Comparison of ENCODE assay signal across 22 cellular contexts in the genomic region with DNA sequence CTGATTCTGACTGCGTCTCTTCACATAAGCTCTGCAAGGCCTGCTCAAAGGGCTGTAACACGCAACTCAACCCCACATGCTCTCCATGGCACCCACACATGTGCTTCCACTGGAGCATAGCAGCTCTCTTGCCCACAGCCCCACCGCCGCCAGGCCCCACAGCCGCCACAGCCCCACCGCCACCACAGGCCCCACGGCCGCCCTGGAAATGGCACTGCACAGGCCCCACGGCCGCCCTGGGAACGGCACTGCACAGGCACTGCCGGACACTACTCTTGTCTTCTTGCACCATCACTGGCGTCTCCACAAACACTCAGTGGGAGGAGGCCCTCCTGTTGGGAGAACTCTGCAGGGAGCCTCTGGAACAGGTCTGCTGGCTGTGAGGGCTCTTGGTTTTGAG.
"Had no signal": no experiment of that assay in that cellular context is flagged by ENCODE, and none has a peak within 500 bp of the region (broad histone marks: within the 10 kb centered on the region; RNA-seq: fewer than 3 reads in every experiment).

No MANE protein-coding gene starts in this region.

- H3K9me3 ChIP-seq: adrenal gland, breast epithelium, heart right ventricle had no signal

- H3K27ac Mint-ChIP-seq: activated naive CD8-positive, alpha-beta T cell; activated T-helper 2 cell treated with anti-CD3 and anti-CD28 coated beads, Interferon-gamma antibody, Interleukin-2, Interleukin-4, amounts not matched to agents 10 μg/mL and 5 μg/mL and 100 μg/mL, durations not matched to agents 14 hours and 24 hours and 36 hours; endodermal cell; stimulated activated naive B cell treated with anti-CD40 and anti-IgM and Interleukin-4, amounts not matched to agents 10 μg/mL and 1 μg/mL and 100 μg/mL, for 72 hours had no signal

- H3K4me1 Mint-ChIP-seq: endodermal cell, neural progenitor cell had no signal

- H3K27me3 ChIP-seq: adrenal gland, breast epithelium, heart right ventricle, neural progenitor cell had no signal

- H3K9me3 Mint-ChIP-seq: activated T-helper 2 cell treated with anti-CD3 and anti-CD28 coated beads, Interferon-gamma antibody, Interleukin-2, Interleukin-4, amounts not matched to agents 10 μg/mL and 5 μg/mL and 100 μg/mL, durations not matched to agents 14 hours and 24 hours and 36 hours; endodermal cell; naive thymus-derived CD8-positive, alpha-beta T cell; neural progenitor cell; stimulated activated naive B cell treated with anti-CD40 and anti-IgM and Interleukin-4, amounts not matched to agents 10 μg/mL and 1 μg/mL and 100 μg/mL, for 72 hours had no signal

- H3K36me3 ChIP-seq: breast epithelium, neural progenitor cell had no signal

- H3K4me1 ChIP-seq: breast epithelium, neural progenitor cell had no signal

- H3K4me2 ChIP-seq: neural progenitor cell, smooth muscle cell had no signal

- H3K4me3 Mint-ChIP-seq: activated naive CD8-positive, alpha-beta T cell; endodermal cell; naive thymus-derived CD8-positive, alpha-beta T cell; neural progenitor cell; stimulated activated naive B cell treated with anti-CD40 and anti-IgM and Interleukin-4, amounts not matched to agents 10 μg/mL and 1 μg/mL and 100 μg/mL, for 72 hours had no signal

- H3K27me3 Mint-ChIP-seq: activated naive CD8-positive, alpha-beta T cell; naive thymus-derived CD8-positive, alpha-beta T cell; stimulated activated naive B cell treated with anti-CD40 and anti-IgM and Interleukin-4, amounts not matched to agents 10 μg/mL and 1 μg/mL and 100 μg/mL, for 72 hours had no signal

- DNase-seq: activated CD4-positive, alpha-beta T cell treated with anti-CD3 and anti-CD28 coated beads for 1 hour; activated CD4-positive, alpha-beta T cell treated with anti-CD3 and anti-CD28 coated beads, Interleukin-2, amount 50 U/mL, for 1 hour; activated naive CD4-positive, alpha-beta T cell; activated T-cell treated with anti-CD3 and anti-CD28 coated beads, Interleukin-2, amount 50 U/mL, for 1 hour; adrenal gland; cerebellar nuclear complex; cortex of kidney; endodermal cell; islet precursor cell; stimulated activated CD4-positive, alpha-beta T cell treated with anti-CD3 and anti-CD28 coated beads, Interleukin-2, amount 100 ng/mL, for 48 hours; stimulated activated CD8-positive, alpha-beta memory T cell treated with anti-CD3 and anti-CD28 coated beads, Interleukin-4, amount 100 ng/mL, for 48 hours; stimulated activated naive B cell treated with anti-CD40 and anti-IgM and Interleukin-4, amounts not matched to agents 10 μg/mL and 1 μg/mL and 100 μg/mL, for 72 hours; T-helper 9 cell had no signal

- H3K4me3 ChIP-seq: adrenal gland, breast epithelium, heart right ventricle, neural progenitor cell, smooth muscle cell had no signal

- H2AFZ ChIP-seq: neural progenitor cell had no signal

- ATAC-seq: heart right ventricle; left colon; naive thymus-derived CD8-positive, alpha-beta T cell; sciatic nerve; stimulated activated naive B cell treated with anti-CD40 and anti-IgM and Interleukin-4, amounts not matched to agents 10 μg/mL and 1 μg/mL and 100 μg/mL, for 72 hours had no signal

- H3K27ac ChIP-seq: adrenal gland, breast epithelium, heart right ventricle, neural progenitor cell had no signal
